In the genomic region with DNA sequence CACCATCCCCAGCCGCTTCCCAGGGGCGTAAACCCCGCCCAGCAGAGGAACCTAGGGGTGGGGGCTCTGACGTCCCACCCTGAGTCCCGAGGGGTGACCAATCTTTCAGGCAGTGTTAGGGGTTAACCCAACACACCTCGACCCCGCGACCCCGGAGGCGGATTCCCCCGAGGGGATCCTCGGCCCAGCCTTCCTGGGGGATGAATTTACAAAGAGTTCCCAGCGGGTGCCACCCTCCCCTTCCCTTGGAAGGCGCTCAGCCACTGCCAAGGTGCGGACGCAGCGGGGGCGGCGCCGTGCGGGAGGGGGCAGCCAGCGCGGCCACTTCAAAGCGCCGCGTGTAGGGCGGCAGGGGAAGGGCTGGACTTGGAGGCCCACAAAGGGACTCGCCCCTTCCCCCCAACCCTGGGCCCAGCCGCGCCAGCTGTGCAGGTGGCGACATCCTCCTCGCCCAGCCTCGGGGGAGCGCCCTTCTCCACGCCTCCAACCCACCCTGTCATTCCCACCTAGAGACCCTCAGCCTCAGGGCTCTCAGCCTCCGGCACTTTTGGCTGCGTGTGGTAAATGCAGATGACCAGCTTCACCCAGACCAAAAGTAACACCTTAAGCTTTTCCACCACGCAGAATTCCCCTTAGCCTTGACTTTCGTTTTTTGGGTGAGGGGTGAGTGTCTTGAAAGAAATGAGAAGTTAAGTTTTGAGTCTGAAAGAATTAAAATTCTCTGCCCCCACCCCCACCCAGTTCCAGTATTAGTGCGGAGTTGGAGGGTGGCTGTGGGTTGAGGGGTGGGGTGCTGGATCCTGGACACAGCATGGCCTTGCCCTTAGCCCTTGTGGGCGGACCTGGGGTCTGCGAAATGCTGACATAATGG, we compare ENCODE assay signal across 8 cellular contexts. TPM values are rescaled to one million over a fixed set of nuclear protein-coding genes. Genes with fewer than 3 reads are reported as not detected.
A peak's percentile ranks its signal among the peaks of the same experiment; 100 is the strongest.
DNase-seq lines count a peak whose midpoint lies in the region; ATAC-seq and TF ChIP-seq lines count a peak whose summit lies in the region.

No MANE protein-coding gene starts in this region.

- H3K4me3 ChIP-seq in MG63 (no peak overlapping the region), muscle layer of duodenum (ENCODE audit: low read depth in 1 of 2, low read length in 2 of 2) (peak overlapping the region; percentile 46 to 53), upper lobe of left lung (peak overlapping the region in 3 of 4 donors; percentile 15 to 34 (median 21)), BE2C (ENCODE audit: low read depth, low read length) (no peak overlapping the region)

- TF ChIP-seq POLR2A in upper lobe of left lung (IDR thresholded peaks at IDR 0.05) = no peak

- H3K27me3 ChIP-seq in MG63 (no peaks in the 10 kb centered on the region; the same call in 1 of the 2 replicates), muscle layer of duodenum (ENCODE audit: low read depth, low read length) (peaks cover 10% of the 10 kb centered on the region), upper lobe of left lung (peaks cover 0 to 8% (median 0%) of the 10 kb centered on the region in 4 donors), BE2C (no peaks in the 10 kb centered on the region)

- H3K9me3 ChIP-seq in MG63 (no peaks in the 10 kb centered on the region), muscle layer of duodenum (ENCODE audit: control insufficient read depth in 1 of 2, low read length in 2 of 2) (no peaks in the 10 kb centered on the region), upper lobe of left lung (no peaks in the 10 kb centered on the region), BE2C (no peaks in the 10 kb centered on the region)

- no peak for TF ChIP-seq EP300 in upper lobe of left lung (IDR thresholded peaks at IDR 0.05)

- H3K36me3 ChIP-seq in MG63 = no peaks in the 10 kb centered on the region
- H3K36me3 ChIP-seq in muscle layer of duodenum (ENCODE audit: control insufficient read depth in 1 of 2, insufficient read depth in 2 of 2, low read length in 2 of 2) = no peaks in the 10 kb centered on the region
- no peaks in the 10 kb centered on the region for H3K36me3 ChIP-seq in upper lobe of left lung
- no peaks in the 10 kb centered on the region for H3K36me3 ChIP-seq in BE2C

- TF ChIP-seq CTCF in GM12872 (IDR thresholded peaks at IDR 0.05; ENCODE audit: insufficient read depth, low read depth, low read length) = 0 out of 3 replicates have a peak, but pooled peaks have one; percentile 4
- no peak for TF ChIP-seq CTCF in upper lobe of left lung (IDR thresholded peaks at IDR 0.05)
- TF ChIP-seq CTCF in BE2C (IDR thresholded peaks at IDR 0.05; ENCODE audit: low read depth, low read length) = no peak

- H3K27ac ChIP-seq in muscle layer of duodenum (ENCODE audit: low read length) = no peak overlapping the region
- no peak overlapping the region for H3K27ac ChIP-seq in upper lobe of left lung

- ATAC-seq in upper lobe of left lung (ENCODE audit: low FRiP score in 2 of 2) (peak; percentile 13 to 38), GM21360 (IDR thresholded peaks at IDR 0.05; ENCODE audit: unreplicated experiment) (no peak)

- DNase-seq in MG63 = peak; percentile 27
- peak; percentile 81 for DNase-seq in ecto neural progenitor cell (ENCODE audit: low spot score)
- peak in 1 of 2 donors; percentile 86 for DNase-seq in upper lobe of left lung
- DNase-seq in BE2C = no peak
- DNase-seq in NCI-H2107 (lab: John Stamatoyannopoulos, UW) = no peak

- WGBS in upper lobe of left lung, 2 donors = 12 to 39% methylated on average over 12 to 35 of the region's 42 CpGs

- H3K4me1 ChIP-seq in muscle layer of duodenum (ENCODE audit: control insufficient read depth in 1 of 2, insufficient read depth in 2 of 2, low read length in 2 of 2) (peaks cover 3 to 9% of the 10 kb centered on the region in 2 donors), upper lobe of left lung (peaks cover 7 to 11% (median 8%) of the 10 kb centered on the region in 4 donors), BE2C (no peaks in the 10 kb centered on the region)

RNA-seq across cellular contexts. Expression of gene TCF7, which starts 43.3 kb away (rescaled TPM):
- 8.9 and 12.0 TPM in 2 replicates for total RNA-seq in MG63 (2014; rRNA removed; shearing (Covaris generic); ENCODE audit: low replicate concordance)
- 1 to 10 TPM; 3.5 to 7.4 (median 5.8) TPM for total RNA-seq in upper lobe of left lung
- 3.1 TPM for polyA plus RNA-seq in BE2C (2012; ENCODE audit: insufficient read depth, insufficient read length, low read depth)

Comparison
In these comparisons a context has a peak if more than half of its experiments do, and no peak if none do; other contexts are left out.
1. DNase-seq: peak in MG63 (single experiment) and ecto neural progenitor cell (single experiment); none in BE2C (single experiment) and NCI-H2107 (single experiment).
2. H3K4me3 ChIP-seq: peak in muscle layer of duodenum (2 of 2) and upper lobe of left lung (3 of 4); none in MG63 (single experiment) and BE2C (single experiment).